23 cellular contexts compared by ENCODE assay signal in the genomic region with DNA sequence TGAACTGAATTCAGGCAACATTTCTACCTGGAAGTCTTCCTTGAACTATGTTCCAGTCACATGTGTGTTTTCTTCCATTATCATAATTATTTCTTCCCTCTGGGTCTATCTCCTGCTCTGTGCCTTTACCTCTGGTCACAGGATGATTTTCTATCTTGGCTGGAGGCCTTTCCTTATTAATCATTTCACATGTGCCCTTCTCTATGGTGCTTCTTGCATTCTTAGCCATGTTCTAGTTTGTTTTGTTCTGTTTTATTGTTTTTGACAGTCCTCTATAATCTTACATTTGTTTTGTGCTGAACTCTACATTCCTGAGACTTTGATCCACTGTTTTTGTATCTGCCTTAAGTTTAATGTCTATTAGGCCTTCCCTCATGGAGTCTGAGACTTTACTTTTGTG. TPM values are rescaled to one million over a fixed set of nuclear protein-coding genes. Genes with fewer than 3 reads are reported as not detected.
"Had no signal": no experiment of that assay in that cellular context is flagged by ENCODE, and none has a peak within 500 bp of the region (broad histone marks: within the 10 kb centered on the region; RNA-seq: fewer than 3 reads in every experiment).

No MANE protein-coding gene starts in this region.

- H3K27me3 Mint-ChIP-seq: brain had no signal

- H3K4me1 Mint-ChIP-seq: activated B cell treated with CpG ODN at 0.5 μM for 24 hours; central memory CD8-positive, alpha-beta T cell; neural progenitor cell; stimulated activated effector memory CD8-positive, alpha-beta T cell treated with anti-CD3 and anti-CD28 coated beads, Interleukin-12 subunit alpha, Interleukin-12 subunit beta, amount 100 ng/mL, for 72 hours; T-cell had no signal

- H3K4me3 ChIP-seq: left lung, neural progenitor cell, pancreas, right lobe of liver, smooth muscle cell, stomach, upper lobe of left lung had no signal

- ATAC-seq: activated CD8-positive, alpha-beta T cell treated with anti-CD3 and anti-CD28 coated beads for 36 hours; effector memory CD8-positive, alpha-beta T cell; foreskin keratinocyte; left lung; pancreas; right lobe of liver; stimulated activated effector memory CD8-positive, alpha-beta T cell treated with anti-CD3 and anti-CD28 coated beads, Interleukin-12 subunit alpha, Interleukin-12 subunit beta, amount 100 ng/mL, for 72 hours; T-cell had no signal

- DNase-seq: activated B cell treated with CpG ODN at 0.5 μM for 24 hours; activated CD4-positive, alpha-beta T cell treated with anti-CD3 and anti-CD28 coated beads for 48 hours; activated CD8-positive, alpha-beta T cell treated with anti-CD3 and anti-CD28 coated beads for 36 hours; activated naive CD4-positive, alpha-beta T cell treated with anti-CD3 and anti-CD28 coated beads for 36 hours; activated T-cell treated with anti-CD3 and anti-CD28 coated beads, Interleukin-2, amount 50 U/mL, for 24 hours; anterior cingulate cortex; effector memory CD8-positive, alpha-beta T cell; foreskin keratinocyte; glutamatergic neuron; hypothalamus; islet precursor cell; left lung; pancreas; right lobe of liver; stimulated activated CD4-positive, alpha-beta T cell treated with anti-CD3 and anti-CD28 coated beads, Interleukin-4, amount 100 ng/mL, for 24 hours; stomach; T-cell; upper lobe of left lung had no signal

- H3K27ac Mint-ChIP-seq: activated B cell treated with CpG ODN at 0.5 μM for 24 hours; activated CD8-positive, alpha-beta T cell treated with anti-CD3 and anti-CD28 coated beads for 36 hours; activated naive CD4-positive, alpha-beta T cell treated with anti-CD3 and anti-CD28 coated beads for 36 hours; activated T-cell treated with anti-CD3 and anti-CD28 coated beads, Interleukin-2, amount 50 U/mL, for 24 hours; effector memory CD8-positive, alpha-beta T cell; neural progenitor cell; stimulated activated effector memory CD8-positive, alpha-beta T cell treated with anti-CD3 and anti-CD28 coated beads, Interleukin-12 subunit alpha, Interleukin-12 subunit beta, amount 100 ng/mL, for 72 hours; T-cell had no signal

- H3K36me3 Mint-ChIP-seq: neural progenitor cell; stimulated activated effector memory CD8-positive, alpha-beta T cell treated with anti-CD3 and anti-CD28 coated beads, Interleukin-12 subunit alpha, Interleukin-12 subunit beta, amount 100 ng/mL, for 72 hours; T-cell had no signal

- H3K9me3 Mint-ChIP-seq: activated B cell treated with CpG ODN at 0.5 μM for 24 hours; activated CD8-positive, alpha-beta T cell treated with anti-CD3 and anti-CD28 coated beads for 36 hours; activated naive CD4-positive, alpha-beta T cell treated with anti-CD3 and anti-CD28 coated beads for 36 hours; activated T-cell treated with anti-CD3 and anti-CD28 coated beads, Interleukin-2, amount 50 U/mL, for 24 hours; brain; central memory CD8-positive, alpha-beta T cell; effector memory CD8-positive, alpha-beta T cell; neural progenitor cell; stimulated activated effector memory CD8-positive, alpha-beta T cell treated with anti-CD3 and anti-CD28 coated beads, Interleukin-12 subunit alpha, Interleukin-12 subunit beta, amount 100 ng/mL, for 72 hours; T-cell had no signal

- FAIRE-seq: pancreas had no signal

- H3K4me3 Mint-ChIP-seq: activated B cell treated with CpG ODN at 0.5 μM for 24 hours; activated CD8-positive, alpha-beta T cell treated with anti-CD3 and anti-CD28 coated beads for 36 hours; activated naive CD4-positive, alpha-beta T cell treated with anti-CD3 and anti-CD28 coated beads for 36 hours; activated T-cell treated with anti-CD3 and anti-CD28 coated beads, Interleukin-2, amount 50 U/mL, for 24 hours; brain; central memory CD8-positive, alpha-beta T cell; effector memory CD8-positive, alpha-beta T cell; neural progenitor cell; stimulated activated effector memory CD8-positive, alpha-beta T cell treated with anti-CD3 and anti-CD28 coated beads, Interleukin-12 subunit alpha, Interleukin-12 subunit beta, amount 100 ng/mL, for 72 hours; T-cell had no signal

RNA-seq across cellular contexts. Expression of gene SGIP1, which starts 51.0 kb away (rescaled TPM):
- total RNA-seq: activated B cell treated with CpG ODN at 0.5 μM for 24 hours; activated CD8-positive, alpha-beta T cell treated with anti-CD3 and anti-CD28 coated beads for 36 hours; T-cell had no signal
- polyA plus RNA-seq: foreskin keratinocyte had no signal
